Comparison of ENCODE assay signal across 1 cellular context in genomic region chr12:65938807-65939206, GRCh38.
TF ChIP-seq lines count a peak whose summit lies in the region.

No MANE protein-coding gene starts in this region.

TF ChIP-seq in A549, 52 proteins besides CTCF, POLR2A, EP300 and RAD21:
- no peak for TF ChIP-seq ZSCAN20 (CRISPR knock-in tag; IDR thresholded peaks at IDR 0.05)
- no peak for TF ChIP-seq HOXA7 (CRISPR knock-in tag; IDR thresholded peaks at IDR 0.05)
- TF ChIP-seq TFCP2L1 (CRISPR knock-in tag; IDR thresholded peaks at IDR 0.05) = no peak
- TF ChIP-seq MAFK (IDR thresholded peaks at IDR 0.05; ENCODE audit: partially characterized antibody) = peak; percentile 56
